Comparison of ENCODE assay signal across 1 cellular context in genomic region chr11:26228778-26229177, GRCh38.
TF ChIP-seq lines count a peak whose summit lies in the region.

No MANE protein-coding gene starts in this region.

TF ChIP-seq in endothelial cell of umbilical vein, 7 proteins besides CTCF, POLR2A, EP300 and RAD21:
- TF ChIP-seq GATA2 (IDR thresholded peaks at IDR 0.05; ENCODE audit: insufficient read depth, insufficient read length, low read depth, low read length) = peak; percentile 37
- TF ChIP-seq MYC (IDR thresholded peaks at IDR 0.05; ENCODE audit: low read depth, low read length) = no peak
- TF ChIP-seq MAX (IDR thresholded peaks at IDR 0.05; ENCODE audit: insufficient read depth, insufficient read length) = no peak
- no peak for TF ChIP-seq POLR2AphosphoS5 (IDR thresholded peaks at IDR 0.05; ENCODE audit: insufficient read depth, low read depth, low read length)
- peak; percentile 24 for TF ChIP-seq FOS (IDR thresholded peaks at IDR 0.05; ENCODE audit: borderline replicate concordance, insufficient read depth, low read length)
- no peak for TF ChIP-seq JUN (IDR thresholded peaks at IDR 0.05; ENCODE audit: borderline replicate concordance, insufficient read depth, insufficient read length, low read depth)
- no peak for TF ChIP-seq EZH2 (IDR thresholded peaks at IDR 0.05; ENCODE audit: borderline replicate concordance, low read depth, low read length, severe bottlenecking)
TF ChIP-seq in endothelial cell of umbilical vein: peak in this region for 2.
